Comparison of ENCODE assay signal across 14 cellular contexts in genomic region chr18:63374520-63374919, GRCh38. TPM values are rescaled to one million over a fixed set of nuclear protein-coding genes. Genes with fewer than 3 reads are reported as not detected.
A peak's percentile ranks its signal among the peaks of the same experiment; 100 is the strongest.
DNase-seq lines count a peak whose midpoint lies in the region; ATAC-seq and TF ChIP-seq lines count a peak whose summit lies in the region.
"Had no signal": no experiment of that assay in that cellular context is flagged by ENCODE, and none has a peak within 500 bp of the region (broad histone marks: within the 10 kb centered on the region; RNA-seq: fewer than 3 reads in every experiment).

No MANE protein-coding gene starts in this region.

- no peaks in the 10 kb centered on the region for H3K79me2 ChIP-seq in SK-N-SH (ENCODE audit: insufficient read depth)

- CTCF ChIA-PET in SK-N-SH (lab: Yijun Ruan, JAX): no interaction called here

- H3F3A ChIP-seq in SK-N-SH (replicated peaks; ENCODE audit: insufficient read depth): peaks cover 11% of the 10 kb centered on the region

- no peaks in the 10 kb centered on the region for H4K20me1 ChIP-seq in SK-N-SH (ENCODE audit: insufficient read depth)

- H2AFZ ChIP-seq in SK-N-SH (ENCODE audit: low read depth): no peak overlapping the region

- H3K9ac ChIP-seq in SK-N-SH: no peak overlapping the region

- no peak for TF ChIP-seq EP300 in SK-N-SH (IDR thresholded peaks at IDR 0.05; ENCODE audit: borderline replicate concordance in 1 of 2, low read depth in 1 of 2, low read length in 1 of 2)

- H3K27me3 ChIP-seq in SK-N-SH (ENCODE audit: insufficient read depth): no peaks in the 10 kb centered on the region

- peaks cover 0 to 15% of the 10 kb centered on the region in 2 experiments; a peak in 1 of 4 replicates for H3K4me1 ChIP-seq in SK-N-SH (ENCODE audit: control insufficient read depth in 1 of 2, insufficient read depth in 2 of 2, low read depth in 1 of 2, low read length in 1 of 2)

- H3K4me2 ChIP-seq in SK-N-SH: no peak overlapping the region

- ATAC-seq in HG03280 (IDR thresholded peaks at IDR 0.05; ENCODE audit: unreplicated experiment) (no peak), HG02884 (IDR thresholded peaks at IDR 0.05; ENCODE audit: unreplicated experiment) (no peak)
- ATAC-seq: CD8-positive, alpha-beta T cell; HepG2 had no signal

- H3K36me3 ChIP-seq in SK-N-SH (replicated peaks in 1 of 2; ENCODE audit: control insufficient read depth in 1 of 2, insufficient read depth in 2 of 2, low read length in 1 of 2): no peaks in the 10 kb centered on the region

- H3K27ac ChIP-seq in SK-N-SH (ENCODE audit: low read depth in 2 of 2, low read length in 1 of 2): no peak overlapping the region

- no peaks in the 10 kb centered on the region for H3K9me2 ChIP-seq in SK-N-SH

- no peak for TF ChIP-seq RAD21 in SK-N-SH (IDR thresholded peaks at IDR 0.05; ENCODE audit: low read length)

- DNase-seq in AG10803 (ENCODE audit: low read depth) (peak; percentile 40), NCI-H446 treated with DMSO at 0.1 percent for 48 hours (lab: John Stamatoyannopoulos, UW) (peak; percentile 36), fibroblast of gingiva (ENCODE audit: low read depth) (peak; percentile 68), fibroblast of villous mesenchyme (ENCODE audit: low read depth) (peak; percentile 37), SK-N-SH (no peak)
- no peak for DNase-seq in stimulated activated CD4-positive, alpha-beta T cell treated with anti-CD3 and anti-CD28 coated beads, Interleukin-2, amount 100 ng/mL, for 24 hours
- DNase-seq: CD8-positive, alpha-beta T cell; COR-L47; DMS53; GOT3; H9 had no signal

- WGBS in SK-N-SH (ENCODE audit: low lambda C conversion rate): 89% methylated on average over 1 of the region's 1 CpG

- TF ChIP-seq CTCF in AG10803 (conservative IDR thresholded peaks at IDR 0.05; ENCODE audit: low read length): no peak
- no peak for TF ChIP-seq CTCF in fibroblast of villous mesenchyme (IDR thresholded peaks at IDR 0.05; ENCODE audit: insufficient read depth, low read depth, low read length)
- TF ChIP-seq CTCF in SK-N-SH (IDR thresholded peaks at IDR 0.05): no peak

- no peaks in the 10 kb centered on the region for H3K9me3 ChIP-seq in SK-N-SH

- POLR2A ChIA-PET in SK-N-SH (lab: Yijun Ruan, JAX): no interaction called here

- H3K4me3 ChIP-seq in AG10803 (ENCODE audit: low read length) (no peak overlapping the region), fibroblast of villous mesenchyme (ENCODE audit: low read depth, low read length) (no peak overlapping the region), SK-N-SH (ENCODE audit: low read depth in 2 of 2, low read length in 1 of 2) (no peak overlapping the region)

TF ChIP-seq in SK-N-SH, 30 proteins besides CTCF, POLR2A, EP300 and RAD21:
- TF ChIP-seq SMC3 (IDR thresholded peaks at IDR 0.05; ENCODE audit: low read depth, low read length) (no peak), JUND (IDR thresholded peaks at IDR 0.05) (no peak), YY1 (IDR thresholded peaks at IDR 0.05; ENCODE audit: low read depth) (no peak), USF1 (IDR thresholded peaks at IDR 0.05; ENCODE audit: borderline replicate concordance, low read depth) (no peak), TEAD4 (IDR thresholded peaks at IDR 0.05; ENCODE audit: borderline replicate concordance, insufficient read depth) (no peak)
- TF ChIP-seq, protein P1, sequence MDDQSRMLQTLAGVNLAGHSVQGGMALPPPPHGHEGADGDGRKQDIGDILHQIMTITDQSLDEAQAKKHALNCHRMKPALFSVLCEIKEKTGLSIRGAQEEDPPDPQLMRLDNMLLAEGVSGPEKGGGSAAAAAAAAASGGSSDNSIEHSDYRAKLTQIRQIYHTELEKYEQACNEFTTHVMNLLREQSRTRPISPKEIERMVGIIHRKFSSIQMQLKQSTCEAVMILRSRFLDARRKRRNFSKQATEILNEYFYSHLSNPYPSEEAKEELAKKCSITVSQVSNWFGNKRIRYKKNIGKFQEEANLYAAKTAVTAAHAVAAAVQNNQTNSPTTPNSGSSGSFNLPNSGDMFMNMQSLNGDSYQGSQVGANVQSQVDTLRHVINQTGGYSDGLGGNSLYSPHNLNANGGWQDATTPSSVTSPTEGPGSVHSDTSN (IDR thresholded peaks at IDR 0.05): no peak

RNA-seq across cellular contexts. Expression of gene KDSR, which starts 7.5 kb away (rescaled TPM):
- 26.8 and 31.2 TPM in 2 replicates for total RNA-seq in fibroblast of villous mesenchyme
- 21.2 and 22.3 TPM in 2 replicates for polyA plus RNA-seq in SK-N-SH (2012; rRNA removed)
- polyA plus RNA-seq in SK-N-SH (2012; cell fraction: cytosol; rRNA removed): 32.1 and 34.6 TPM in 2 replicates
- 18.6 and 21.6 TPM in 2 replicates for polyA plus RNA-seq in SK-N-SH (2012; cell fraction: nucleus; rRNA removed)

RNA-seq across cellular contexts. Expression of gene VPS4B, which starts 47.8 kb away (rescaled TPM):
- total RNA-seq in fibroblast of villous mesenchyme: 32.2 and 47.5 TPM in 2 replicates
- 15.0 and 18.0 TPM in 2 replicates for polyA plus RNA-seq in SK-N-SH (2012; rRNA removed)
- polyA plus RNA-seq in SK-N-SH (2012; cell fraction: cytosol; rRNA removed): 20.8 and 23.5 TPM in 2 replicates
- polyA plus RNA-seq in SK-N-SH (2012; cell fraction: nucleus; rRNA removed): 8.2 and 13.0 TPM in 2 replicates

RNA-seq across cellular contexts. Expression of gene BCL2, which starts 55.0 kb away (rescaled TPM):
- total RNA-seq in fibroblast of villous mesenchyme: 0.64 and 0.86 TPM in 2 replicates
- 1.2 and 1.5 TPM in 2 replicates for polyA plus RNA-seq in SK-N-SH (2012; rRNA removed)
- polyA plus RNA-seq in SK-N-SH (2012; cell fraction: cytosol; rRNA removed): 1.6 and 1.8 TPM in 2 replicates
- 1.3 and 1.5 TPM in 2 replicates for polyA plus RNA-seq in SK-N-SH (2012; cell fraction: nucleus; rRNA removed)

Comparison
In these comparisons a context has a peak if more than half of its experiments do, and no peak if none do; other contexts are left out.
1. DNase-seq: peak in AG10803 (single experiment), NCI-H446 treated with DMSO at 0.1 percent for 48 hours (single experiment), fibroblast of gingiva (single experiment) and fibroblast of villous mesenchyme (single experiment); none in stimulated activated CD4-positive, alpha-beta T cell treated with anti-CD3 and anti-CD28 coated beads, Interleukin-2, amount 100 ng/mL, for 24 hours (0 of 2) and SK-N-SH (single experiment).